In genomic region chr22:43862074-43862881, GRCh38 we compare ENCODE assay signal across 9 cellular contexts. TPM values are rescaled to one million over a fixed set of nuclear protein-coding genes. Genes with fewer than 3 reads are reported as not detected.
DNase-seq lines count a peak whose midpoint lies in the region; ATAC-seq and TF ChIP-seq lines count a peak whose summit lies in the region.
"Had no signal": no experiment of that assay in that cellular context is flagged by ENCODE, and none has a peak within 500 bp of the region (broad histone marks: within the 10 kb centered on the region; RNA-seq: fewer than 3 reads in every experiment).

SULT4A1 (minus strand) TSS chr22:43862513; CDS start chr22:43862382, 131 bp downstream.

- peak; percentile 39 for ATAC-seq in Right ventricle myocardium superior (ENCODE audit: poor library complexity)
- no peak for ATAC-seq in left cardiac atrium
- no peak for ATAC-seq in GM18867 (IDR thresholded peaks at IDR 0.05; ENCODE audit: unreplicated experiment)

- no peak within 1 kb of the TSS for H3K27ac ChIP-seq in thymus (ENCODE audit: low read depth)
- no peak within 1 kb of the TSS for H3K27ac ChIP-seq in ascending aorta
- H3K27ac ChIP-seq: Peyer's patch had no signal

- H3K4me3 Mint-ChIP-seq in activated naive CD8-positive, alpha-beta T cell, result peak within 1 kb of the TSS; percentile 71

- no peaks in the 10 kb centered on the region for H3K36me3 Mint-ChIP-seq in activated naive CD8-positive, alpha-beta T cell

- peak within 1 kb of the TSS; percentile 8 for H3K27ac Mint-ChIP-seq in activated naive CD8-positive, alpha-beta T cell

- H3K9me3 Mint-ChIP-seq in activated naive CD8-positive, alpha-beta T cell (ENCODE audit: low read depth), result no peaks in the 10 kb centered on the region

- intact Hi-C loops in Right ventricle myocardium superior (cut with DNase I) (no loop called here), left cardiac atrium (cut with DNase I) (no loop called here), ascending aorta (cut with DNase I) (no loop called here)

- DNase-seq in Right ventricle myocardium superior, result no peak
- no peak for DNase-seq in left cardiac atrium
- DNase-seq in ascending aorta (ENCODE audit: low spot score in 2 of 2), result no peak
- no peak for DNase-seq in stimulated activated CD4-positive, alpha-beta T cell treated with anti-CD3 and anti-CD28 coated beads, Interleukin-4, amount 100 ng/mL, for 4 hours

- H3K4me1 ChIP-seq in thymus (ENCODE audit: control insufficient read depth, insufficient read depth, low read length) (no peaks in the 10 kb centered on the region), ascending aorta (no peaks in the 10 kb centered on the region)

- H3K27me3 Mint-ChIP-seq in activated naive CD8-positive, alpha-beta T cell, result peaks cover 46% of the 10 kb centered on the region

- H3K4me3 ChIP-seq in iPS-18c (ENCODE audit: insufficient read depth, low read depth, low read length) (peak within 1 kb of the TSS; percentile 63), thymus (ENCODE audit: low read length) (peak within 1 kb of the TSS; percentile 11), ascending aorta (peak within 1 kb of the TSS in 1 of 2 donors; percentile 26)

- no peak for TF ChIP-seq CTCF in ascending aorta (IDR thresholded peaks at IDR 0.05)

- WGBS in thymus, result 6% methylated on average over 121 of the region's 121 CpGs

- H3K36me3 ChIP-seq in thymus (ENCODE audit: control insufficient read depth, insufficient read depth), result no peaks in the 10 kb centered on the region
- no peaks in the 10 kb centered on the region for H3K36me3 ChIP-seq in ascending aorta
- H3K36me3 ChIP-seq: Peyer's patch had no signal

- H3K4me1 Mint-ChIP-seq in activated naive CD8-positive, alpha-beta T cell (ENCODE audit: low read depth), result peaks cover 4% of the 10 kb centered on the region

- H3K27me3 ChIP-seq in thymus (ENCODE audit: control insufficient read depth, insufficient read depth) (peaks cover 16% of the 10 kb centered on the region), ascending aorta (peaks cover 10% of the 10 kb centered on the region)

- H3K9me3 ChIP-seq in iPS-18c (ENCODE audit: control insufficient read depth, insufficient read depth, low read length) (no peaks in the 10 kb centered on the region), thymus (ENCODE audit: control insufficient read depth) (no peaks in the 10 kb centered on the region), ascending aorta (no peaks in the 10 kb centered on the region)
- H3K9me3 ChIP-seq: Peyer's patch had no signal

RNA-seq across cellular contexts. Expression of gene SULT4A1, which starts in this region (rescaled TPM):
- total RNA-seq in Right ventricle myocardium superior (0.51 TPM), left cardiac atrium (under 1 TPM; 0.29 to 0.63 TPM), ascending aorta (not detected)
- 4.6 TPM for polyA plus RNA-seq in thymus

Comparison
In these comparisons a context has a peak if more than half of its experiments do, and no peak if none do; other contexts are left out.
1. Peak in ATAC-seq in Right ventricle myocardium superior; RNA of the gene not detected or under 1 TPM.